1 cellular context compared by ENCODE assay signal in the genomic region with DNA sequence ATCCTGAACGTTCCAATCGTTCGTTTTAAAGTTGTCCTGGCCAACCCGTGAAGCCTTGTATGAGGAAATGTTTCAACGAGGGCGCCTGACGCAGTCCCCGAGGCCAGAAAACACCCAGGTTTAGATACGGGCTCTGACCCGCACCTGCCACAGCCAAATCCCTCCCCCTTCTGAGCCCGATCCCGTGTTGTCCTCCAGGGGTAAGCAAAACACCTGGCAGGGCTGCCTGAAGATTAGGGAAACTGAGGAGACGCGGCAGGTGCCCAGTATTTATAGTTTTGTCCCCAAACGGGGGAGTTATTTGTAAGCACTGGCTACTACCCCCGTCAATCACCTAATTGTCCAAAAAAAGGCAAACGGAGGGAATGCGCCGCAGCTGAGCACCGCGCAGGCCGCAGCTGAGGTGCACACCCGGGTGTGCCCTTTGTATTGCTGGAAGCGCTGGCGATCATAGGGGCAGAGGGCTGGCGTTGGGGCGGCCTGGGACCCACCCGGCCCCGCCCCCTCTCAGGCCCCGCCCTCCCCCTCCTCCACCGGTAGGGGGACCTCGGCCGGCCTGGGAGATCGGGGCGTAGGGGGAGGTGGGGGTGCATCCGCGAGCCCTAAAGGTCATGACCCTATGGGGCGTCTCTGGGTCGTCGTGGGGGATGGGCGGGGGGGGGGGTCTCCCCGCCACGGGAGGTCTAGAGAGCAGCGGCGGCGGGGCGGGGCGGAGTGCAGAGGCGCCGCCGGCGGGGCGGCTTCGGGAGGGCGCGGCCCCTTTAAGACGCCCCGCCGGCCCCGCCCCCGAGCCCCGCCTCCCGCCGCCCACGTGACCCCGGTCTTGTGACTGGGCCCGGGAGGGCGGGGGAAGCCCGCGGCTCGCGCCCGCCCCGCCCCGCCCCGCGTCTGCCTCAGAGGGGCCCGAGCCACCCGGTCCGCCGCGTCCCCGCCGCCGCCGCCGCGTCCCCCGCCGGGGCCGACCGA.
A peak's percentile ranks its signal among the peaks of the same experiment; 100 is the strongest.
TF ChIP-seq lines count a peak whose summit lies in the region.

A gene with protein sequence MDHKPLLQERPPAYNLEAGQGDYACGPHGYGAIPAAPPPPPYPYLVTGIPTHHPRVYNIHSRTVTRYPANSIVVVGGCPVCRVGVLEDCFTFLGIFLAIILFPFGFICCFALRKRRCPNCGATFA (plus strand): TSS at position 896 of the 966 bp plus-strand sequence. CDS start 110 bp downstream, outside the sequence.

TF ChIP-seq in HepG2, 621 proteins besides CTCF, POLR2A, EP300 and RAD21 (continued from another document and continues in another):
- TF ChIP-seq ZNF30 (CRISPR knock-in tag; IDR thresholded peaks at IDR 0.05) (no peak), POLR2AphosphoS5 (IDR thresholded peaks at IDR 0.05; ENCODE audit: low read depth, low read length) (peak; percentile 89), ZNF12 (CRISPR knock-in tag; IDR thresholded peaks at IDR 0.05) (no peak), ELF1 (CRISPR knock-in tag; IDR thresholded peaks at IDR 0.05) (peak; percentile 24; the same call in 1 of the 2 replicates), NPAS2 (CRISPR knock-in tag; IDR thresholded peaks at IDR 0.05; ENCODE audit: borderline replicate concordance) (no peak), SRF (IDR thresholded peaks at IDR 0.05; ENCODE audit: low read depth, low read length) (no peak), TSC22D2 (CRISPR knock-in tag; IDR thresholded peaks at IDR 0.05; ENCODE audit: borderline replicate concordance) (no peak), NR2F1 (CRISPR knock-in tag; IDR thresholded peaks at IDR 0.05) (no peak; a peak in 1 of 4 replicates), BCL6 (CRISPR knock-in tag; IDR thresholded peaks at IDR 0.05) (peak; percentile 27; the same call in 1 of the 2 replicates), ZNF263 (CRISPR knock-in tag; IDR thresholded peaks at IDR 0.05) (0 out of 2 replicates have a peak, but pooled peaks have one; percentile 11), ZBTB21 (CRISPR knock-in tag; IDR thresholded peaks at IDR 0.05) (no peak), SIX1 (CRISPR knock-in tag; IDR thresholded peaks at IDR 0.05; ENCODE audit: borderline replicate concordance) (no peak), SP140L (CRISPR knock-in tag; IDR thresholded peaks at IDR 0.05; ENCODE audit: borderline replicate concordance) (no peak), ZFY (CRISPR knock-in tag; IDR thresholded peaks at IDR 0.05) (peak; percentile 70), RBFOX2 (IDR thresholded peaks at IDR 0.05; ENCODE audit: low read depth, low read length) (0 out of 2 replicates have a peak, but pooled peaks have one; percentile 50), ARID2 (CRISPR knock-in tag; IDR thresholded peaks at IDR 0.05; ENCODE audit: borderline replicate concordance) (peak; percentile 51; the same call in 1 of the 2 replicates), TCF7L2 (IDR thresholded peaks at IDR 0.05; ENCODE audit: low read depth, low read length) (no peak), ZNF607 (CRISPR knock-in tag; IDR thresholded peaks at IDR 0.05; ENCODE audit: borderline replicate concordance) (peak; percentile 65; the same call in 1 of the 2 replicates)
- TF ChIP-seq, protein P1, sequence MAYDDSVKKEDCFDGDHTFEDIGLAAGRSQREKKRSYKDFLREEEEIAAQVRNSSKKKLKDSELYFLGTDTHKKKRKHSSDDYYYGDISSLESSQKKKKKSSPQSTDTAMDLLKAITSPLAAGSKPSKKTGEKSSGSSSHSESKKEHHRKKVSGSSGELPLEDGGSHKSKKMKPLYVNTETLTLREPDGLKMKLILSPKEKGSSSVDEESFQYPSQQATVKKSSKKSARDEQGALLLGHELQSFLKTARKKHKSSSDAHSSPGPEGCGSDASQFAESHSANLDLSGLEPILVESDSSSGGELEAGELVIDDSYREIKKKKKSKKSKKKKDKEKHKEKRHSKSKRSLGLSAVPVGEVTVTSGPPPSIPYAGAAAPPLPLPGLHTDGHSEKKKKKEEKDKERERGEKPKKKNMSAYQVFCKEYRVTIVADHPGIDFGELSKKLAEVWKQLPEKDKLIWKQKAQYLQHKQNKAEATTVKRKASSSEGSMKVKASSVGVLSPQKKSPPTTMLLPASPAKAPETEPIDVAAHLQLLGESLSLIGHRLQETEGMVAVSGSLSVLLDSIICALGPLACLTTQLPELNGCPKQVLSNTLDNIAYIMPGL (CRISPR knock-in tag; IDR thresholded peaks at IDR 0.05; ENCODE audit: borderline replicate concordance in 1 of 2, low read depth in 1 of 2): peak in 1 of 2 experiments; percentile 34; a peak in 1 of 4 replicates
- TF ChIP-seq, protein P2, sequence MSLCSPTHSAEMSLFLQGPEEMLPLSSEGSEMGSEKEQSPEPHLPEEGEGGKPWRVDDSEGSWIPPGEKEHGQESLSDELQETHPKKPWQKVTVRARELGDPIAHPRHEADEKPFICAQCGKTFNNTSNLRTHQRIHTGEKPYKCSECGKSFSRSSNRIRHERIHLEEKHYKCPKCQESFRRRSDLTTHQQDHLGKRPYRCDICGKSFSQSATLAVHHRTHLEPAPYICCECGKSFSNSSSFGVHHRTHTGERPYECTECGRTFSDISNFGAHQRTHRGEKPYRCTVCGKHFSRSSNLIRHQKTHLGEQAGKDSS (CRISPR knock-in tag; IDR thresholded peaks at IDR 0.05; ENCODE audit: borderline replicate concordance, low read depth): peak; percentile 56; the same call in 1 of the 2 replicates
- TF ChIP-seq, protein P3, sequence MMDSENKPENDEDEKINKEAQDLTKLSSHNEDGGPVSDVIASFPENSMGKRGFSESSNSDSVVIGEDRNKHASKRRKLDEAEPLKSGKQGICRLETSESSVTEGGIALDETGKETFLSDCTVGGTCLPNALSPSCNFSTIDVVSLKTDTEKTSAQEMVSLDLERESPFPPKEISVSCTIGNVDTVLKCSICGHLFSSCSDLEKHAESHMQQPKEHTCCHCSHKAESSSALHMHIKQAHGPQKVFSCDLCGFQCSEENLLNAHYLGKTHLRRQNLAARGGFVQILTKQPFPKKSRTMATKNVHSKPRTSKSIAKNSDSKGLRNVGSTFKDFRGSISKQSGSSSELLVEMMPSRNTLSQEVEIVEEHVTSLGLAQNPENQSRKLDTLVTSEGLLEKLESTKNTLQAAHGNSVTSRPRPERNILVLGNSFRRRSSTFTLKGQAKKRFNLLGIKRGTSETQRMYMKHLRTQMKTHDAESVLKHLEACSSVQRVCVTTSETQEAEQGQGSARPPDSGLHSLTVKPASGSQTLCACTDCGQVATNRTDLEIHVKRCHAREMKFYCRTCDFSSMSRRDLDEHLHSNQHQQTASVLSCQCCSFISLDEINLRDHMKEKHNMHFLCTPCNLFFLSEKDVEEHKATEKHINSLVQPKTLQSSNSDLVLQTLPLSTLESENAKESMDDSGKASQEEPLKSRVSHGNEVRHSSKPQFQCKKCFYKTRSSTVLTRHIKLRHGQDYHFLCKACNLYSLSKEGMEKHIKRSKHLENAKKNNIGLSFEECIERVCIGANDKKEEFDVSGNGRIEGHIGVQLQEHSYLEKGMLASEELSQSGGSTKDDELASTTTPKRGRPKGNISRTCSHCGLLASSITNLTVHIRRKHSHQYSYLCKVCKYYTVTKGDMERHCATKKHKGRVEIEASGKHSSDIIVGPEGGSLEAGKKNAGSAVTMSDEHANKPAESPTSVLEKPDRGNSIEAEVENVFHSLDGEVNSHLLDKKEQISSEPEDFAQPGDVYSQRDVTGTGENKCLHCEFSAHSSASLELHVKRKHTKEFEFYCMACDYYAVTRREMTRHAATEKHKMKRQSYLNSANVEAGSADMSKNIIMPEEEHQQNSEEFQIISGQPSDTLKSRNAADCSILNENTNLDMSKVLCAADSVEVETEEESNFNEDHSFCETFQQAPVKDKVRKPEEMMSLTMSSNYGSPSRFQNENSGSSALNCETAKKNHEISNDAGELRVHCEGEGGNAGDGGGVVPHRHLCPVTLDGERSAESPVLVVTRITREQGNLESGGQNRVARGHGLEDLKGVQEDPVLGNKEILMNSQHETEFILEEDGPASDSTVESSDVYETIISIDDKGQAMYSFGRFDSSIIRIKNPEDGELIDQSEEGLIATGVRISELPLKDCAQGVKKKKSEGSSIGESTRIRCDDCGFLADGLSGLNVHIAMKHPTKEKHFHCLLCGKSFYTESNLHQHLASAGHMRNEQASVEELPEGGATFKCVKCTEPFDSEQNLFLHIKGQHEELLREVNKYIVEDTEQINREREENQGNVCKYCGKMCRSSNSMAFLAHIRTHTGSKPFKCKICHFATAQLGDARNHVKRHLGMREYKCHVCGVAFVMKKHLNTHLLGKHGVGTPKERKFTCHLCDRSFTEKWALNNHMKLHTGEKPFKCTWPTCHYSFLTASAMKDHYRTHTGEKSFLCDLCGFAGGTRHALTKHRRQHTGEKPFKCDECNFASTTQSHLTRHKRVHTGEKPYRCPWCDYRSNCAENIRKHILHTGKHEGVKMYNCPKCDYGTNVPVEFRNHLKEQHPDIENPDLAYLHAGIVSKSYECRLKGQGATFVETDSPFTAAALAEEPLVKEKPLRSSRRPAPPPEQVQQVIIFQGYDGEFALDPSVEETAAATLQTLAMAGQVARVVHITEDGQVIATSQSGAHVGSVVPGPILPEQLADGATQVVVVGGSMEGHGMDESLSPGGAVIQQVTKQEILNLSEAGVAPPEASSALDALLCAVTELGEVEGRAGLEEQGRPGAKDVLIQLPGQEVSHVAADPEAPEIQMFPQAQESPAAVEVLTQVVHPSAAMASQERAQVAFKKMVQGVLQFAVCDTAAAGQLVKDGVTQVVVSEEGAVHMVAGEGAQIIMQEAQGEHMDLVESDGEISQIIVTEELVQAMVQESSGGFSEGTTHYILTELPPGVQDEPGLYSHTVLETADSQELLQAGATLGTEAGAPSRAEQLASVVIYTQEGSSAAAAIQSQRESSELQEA (CRISPR knock-in tag; IDR thresholded peaks at IDR 0.05; ENCODE audit: not compliant biosample characterization): no peak
- TF ChIP-seq, protein P4, sequence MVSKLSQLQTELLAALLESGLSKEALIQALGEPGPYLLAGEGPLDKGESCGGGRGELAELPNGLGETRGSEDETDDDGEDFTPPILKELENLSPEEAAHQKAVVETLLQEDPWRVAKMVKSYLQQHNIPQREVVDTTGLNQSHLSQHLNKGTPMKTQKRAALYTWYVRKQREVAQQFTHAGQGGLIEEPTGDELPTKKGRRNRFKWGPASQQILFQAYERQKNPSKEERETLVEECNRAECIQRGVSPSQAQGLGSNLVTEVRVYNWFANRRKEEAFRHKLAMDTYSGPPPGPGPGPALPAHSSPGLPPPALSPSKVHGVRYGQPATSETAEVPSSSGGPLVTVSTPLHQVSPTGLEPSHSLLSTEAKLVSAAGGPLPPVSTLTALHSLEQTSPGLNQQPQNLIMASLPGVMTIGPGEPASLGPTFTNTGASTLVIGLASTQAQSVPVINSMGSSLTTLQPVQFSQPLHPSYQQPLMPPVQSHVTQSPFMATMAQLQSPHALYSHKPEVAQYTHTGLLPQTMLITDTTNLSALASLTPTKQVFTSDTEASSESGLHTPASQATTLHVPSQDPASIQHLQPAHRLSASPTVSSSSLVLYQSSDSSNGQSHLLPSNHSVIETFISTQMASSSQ (IDR thresholded peaks at IDR 0.05; ENCODE audit: low read depth): no peak
- TF ChIP-seq, protein P4 (CRISPR knock-in tag; IDR thresholded peaks at IDR 0.05; ENCODE audit: borderline replicate concordance): no peak
- TF ChIP-seq, protein P5, sequence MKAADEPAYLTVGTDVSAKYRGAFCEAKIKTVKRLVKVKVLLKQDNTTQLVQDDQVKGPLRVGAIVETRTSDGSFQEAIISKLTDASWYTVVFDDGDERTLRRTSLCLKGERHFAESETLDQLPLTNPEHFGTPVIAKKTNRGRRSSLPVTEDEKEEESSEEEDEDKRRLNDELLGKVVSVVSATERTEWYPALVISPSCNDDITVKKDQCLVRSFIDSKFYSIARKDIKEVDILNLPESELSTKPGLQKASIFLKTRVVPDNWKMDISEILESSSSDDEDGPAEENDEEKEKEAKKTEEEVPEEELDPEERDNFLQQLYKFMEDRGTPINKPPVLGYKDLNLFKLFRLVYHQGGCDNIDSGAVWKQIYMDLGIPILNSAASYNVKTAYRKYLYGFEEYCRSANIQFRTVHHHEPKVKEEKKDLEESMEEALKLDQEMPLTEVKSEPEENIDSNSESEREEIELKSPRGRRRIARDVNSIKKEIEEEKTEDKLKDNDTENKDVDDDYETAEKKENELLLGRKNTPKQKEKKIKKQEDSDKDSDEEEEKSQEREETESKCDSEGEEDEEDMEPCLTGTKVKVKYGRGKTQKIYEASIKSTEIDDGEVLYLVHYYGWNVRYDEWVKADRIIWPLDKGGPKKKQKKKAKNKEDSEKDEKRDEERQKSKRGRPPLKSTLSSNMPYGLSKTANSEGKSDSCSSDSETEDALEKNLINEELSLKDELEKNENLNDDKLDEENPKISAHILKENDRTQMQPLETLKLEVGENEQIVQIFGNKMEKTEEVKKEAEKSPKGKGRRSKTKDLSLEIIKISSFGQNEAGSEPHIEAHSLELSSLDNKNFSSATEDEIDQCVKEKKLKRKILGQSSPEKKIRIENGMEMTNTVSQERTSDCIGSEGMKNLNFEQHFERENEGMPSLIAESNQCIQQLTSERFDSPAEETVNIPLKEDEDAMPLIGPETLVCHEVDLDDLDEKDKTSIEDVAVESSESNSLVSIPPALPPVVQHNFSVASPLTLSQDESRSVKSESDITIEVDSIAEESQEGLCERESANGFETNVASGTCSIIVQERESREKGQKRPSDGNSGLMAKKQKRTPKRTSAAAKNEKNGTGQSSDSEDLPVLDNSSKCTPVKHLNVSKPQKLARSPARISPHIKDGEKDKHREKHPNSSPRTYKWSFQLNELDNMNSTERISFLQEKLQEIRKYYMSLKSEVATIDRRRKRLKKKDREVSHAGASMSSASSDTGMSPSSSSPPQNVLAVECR (CRISPR knock-in tag; IDR thresholded peaks at IDR 0.05; ENCODE audit: borderline replicate concordance): peak; percentile 65; the same call in 1 of the 2 replicates
- TF ChIP-seq, protein P6, sequence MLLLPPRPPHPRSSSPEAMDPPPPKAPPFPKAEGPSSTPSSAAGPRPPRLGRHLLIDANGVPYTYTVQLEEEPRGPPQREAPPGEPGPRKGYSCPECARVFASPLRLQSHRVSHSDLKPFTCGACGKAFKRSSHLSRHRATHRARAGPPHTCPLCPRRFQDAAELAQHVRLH (CRISPR knock-in tag; IDR thresholded peaks at IDR 0.05; ENCODE audit: borderline replicate concordance, low read depth): no peak
- TF ChIP-seq, protein P7, sequence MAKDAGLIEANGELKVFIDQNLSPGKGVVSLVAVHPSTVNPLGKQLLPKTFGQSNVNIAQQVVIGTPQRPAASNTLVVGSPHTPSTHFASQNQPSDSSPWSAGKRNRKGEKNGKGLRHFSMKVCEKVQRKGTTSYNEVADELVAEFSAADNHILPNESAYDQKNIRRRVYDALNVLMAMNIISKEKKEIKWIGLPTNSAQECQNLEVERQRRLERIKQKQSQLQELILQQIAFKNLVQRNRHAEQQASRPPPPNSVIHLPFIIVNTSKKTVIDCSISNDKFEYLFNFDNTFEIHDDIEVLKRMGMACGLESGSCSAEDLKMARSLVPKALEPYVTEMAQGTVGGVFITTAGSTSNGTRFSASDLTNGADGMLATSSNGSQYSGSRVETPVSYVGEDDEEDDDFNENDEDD (CRISPR knock-in tag; IDR thresholded peaks at IDR 0.05; ENCODE audit: borderline replicate concordance): peak; percentile 9; the same call in 1 of the 2 replicates
